Comparison of ENCODE assay signal across 2 cellular contexts in the genomic region with DNA sequence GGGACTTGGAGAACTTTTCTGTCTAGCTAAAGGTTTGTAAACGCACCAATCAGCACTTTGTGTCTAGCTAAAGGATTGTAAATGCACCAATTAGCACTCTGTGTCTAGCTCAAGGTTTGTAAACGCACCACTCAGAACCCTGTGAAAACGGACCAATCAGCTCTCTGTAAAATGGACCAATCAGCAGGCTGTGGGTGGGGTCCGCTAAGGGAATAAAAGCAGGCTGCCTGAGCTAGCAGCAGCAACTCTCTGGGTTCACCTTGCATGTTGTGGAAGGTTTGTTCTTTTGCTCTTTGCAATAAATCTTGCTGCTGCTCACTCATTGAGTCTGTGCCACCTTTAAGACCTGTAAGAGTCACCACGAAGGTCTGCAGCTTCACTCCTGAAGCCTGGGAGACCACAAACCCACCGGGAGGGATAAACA.
TF ChIP-seq lines count a peak whose summit lies in the region.

No MANE protein-coding gene starts in this region.

TF ChIP-seq in WTC11, 78 proteins besides CTCF, POLR2A, EP300 and RAD21:
- TF ChIP-seq GABPB1 (CRISPR knock-in tag; IDR thresholded peaks at IDR 0.05), result peak; percentile 21; the same call in 1 of the 2 replicates
- peak; percentile 77 for TF ChIP-seq NFYB (CRISPR knock-in tag; conservative IDR thresholded peaks at IDR 0.05; ENCODE audit: low read depth)

TF ChIP-seq in K562, 482 proteins besides CTCF, POLR2A, EP300 and RAD21:
- TF ChIP-seq CC2D1A (IDR thresholded peaks at IDR 0.05) (0 out of 2 replicates have a peak, but pooled peaks have one; percentile 37), NFYB (IDR thresholded peaks at IDR 0.05; ENCODE audit: extremely low read depth, insufficient read length) (peak; percentile 89), ZNF316 (IDR thresholded peaks at IDR 0.05) (peak; percentile 34; the same call in 1 of the 2 replicates)
